In genomic region chr11:33116535-33116934, GRCh38 we compare ENCODE assay signal across 1 cellular context.
TF ChIP-seq lines count a peak whose summit lies in the region.

No MANE protein-coding gene starts in this region.

TF ChIP-seq in WTC11, 78 proteins besides CTCF, POLR2A, EP300 and RAD21 (continued from another document):
- TF ChIP-seq ZNF425 (CRISPR knock-in tag; conservative IDR thresholded peaks at IDR 0.05) (no peak), SMAD3 (CRISPR knock-in tag; IDR thresholded peaks at IDR 0.05; ENCODE audit: borderline replicate concordance) (no peak), AR (CRISPR knock-in tag; IDR thresholded peaks at IDR 0.05) (no peak)
- TF ChIP-seq, protein P1, sequence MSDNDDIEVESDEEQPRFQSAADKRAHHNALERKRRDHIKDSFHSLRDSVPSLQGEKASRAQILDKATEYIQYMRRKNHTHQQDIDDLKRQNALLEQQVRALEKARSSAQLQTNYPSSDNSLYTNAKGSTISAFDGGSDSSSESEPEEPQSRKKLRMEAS (CRISPR knock-in tag; IDR thresholded peaks at IDR 0.05), result no peak
- TF ChIP-seq, protein P2, sequence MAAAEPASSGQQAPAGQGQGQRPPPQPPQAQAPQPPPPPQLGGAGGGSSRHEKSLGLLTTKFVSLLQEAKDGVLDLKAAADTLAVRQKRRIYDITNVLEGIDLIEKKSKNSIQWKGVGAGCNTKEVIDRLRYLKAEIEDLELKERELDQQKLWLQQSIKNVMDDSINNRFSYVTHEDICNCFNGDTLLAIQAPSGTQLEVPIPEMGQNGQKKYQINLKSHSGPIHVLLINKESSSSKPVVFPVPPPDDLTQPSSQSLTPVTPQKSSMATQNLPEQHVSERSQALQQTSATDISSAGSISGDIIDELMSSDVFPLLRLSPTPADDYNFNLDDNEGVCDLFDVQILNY (CRISPR knock-in tag; IDR thresholded peaks at IDR 0.05), result no peak
